Comparison of ENCODE assay signal across 14 cellular contexts in genomic region chr5:143011621-143012020, GRCh38.
DNase-seq lines count a peak whose midpoint lies in the region; ATAC-seq lines count a peak whose summit lies in the region.
"Had no signal": no experiment of that assay in that cellular context is flagged by ENCODE, and none has a peak within 500 bp of the region (broad histone marks: within the 10 kb centered on the region; RNA-seq: fewer than 3 reads in every experiment).

No MANE protein-coding gene starts in this region.

- ATAC-seq in HG03439 (IDR thresholded peaks at IDR 0.05; ENCODE audit: unreplicated experiment), result no peak
- ATAC-seq in GM21576 (IDR thresholded peaks at IDR 0.05; ENCODE audit: unreplicated experiment), result no peak
- ATAC-seq: heart right ventricle, upper lobe of right lung had no signal

- DNase-seq in CD1c-positive myeloid dendritic cell (ENCODE audit: extremely low spot score), result peak; percentile 32
- peak; percentile 47 for DNase-seq in HT1080 (ENCODE audit: low read depth)
- peak; percentile 18 for DNase-seq in SW480 (ENCODE audit: low spot score)
- DNase-seq in kidney glomerular epithelial cell (lab: John Stamatoyannopoulos, UW), result peak; percentile 50
- no peak for DNase-seq in NCI-H446 treated with DMSO at 0.1 percent for 48 hours (lab: John Stamatoyannopoulos, UW)
- DNase-seq in cortex of kidney (lab: John Stamatoyannopoulos, UW), result no peak
- DNase-seq: activated CD4-positive, CD25-positive, alpha-beta regulatory T cell treated with anti-CD3 and anti-CD28 coated beads, Interleukin-2, amount 50 U/mL, for 72 hours; activated naive CD4-positive, alpha-beta T cell; dorsolateral prefrontal cortex; heart right ventricle; mammary epithelial cell; upper lobe of right lung had no signal

Comparison
In these comparisons a context has a peak if more than half of its experiments do, and no peak if none do; other contexts are left out.
1. DNase-seq: peak in CD1c-positive myeloid dendritic cell (single experiment), HT1080 (single experiment), SW480 (single experiment) and kidney glomerular epithelial cell (single experiment); none in NCI-H446 treated with DMSO at 0.1 percent for 48 hours (single experiment) and cortex of kidney (single experiment).